ENCODE assay signal across 22 cellular contexts in the genomic region with DNA sequence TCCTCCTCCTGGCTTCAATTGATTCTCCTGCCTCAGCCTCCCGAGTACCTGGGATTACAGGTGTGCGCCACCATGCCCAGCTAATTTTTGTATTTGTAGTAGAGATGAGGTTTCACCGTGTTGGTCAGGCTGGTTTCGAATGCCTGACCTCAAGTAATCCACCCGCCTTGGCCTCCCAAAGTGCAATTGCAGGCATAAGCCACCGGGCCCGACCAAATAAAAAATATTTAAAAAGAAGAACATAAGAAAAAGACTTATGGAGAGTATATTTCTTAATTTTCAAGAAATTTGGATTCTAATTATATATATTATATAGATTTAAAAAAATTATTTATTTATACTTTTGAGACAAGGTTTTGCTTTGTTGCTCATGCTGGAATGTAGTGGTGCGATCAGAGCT. TPM values are rescaled to one million over a fixed set of nuclear protein-coding genes. Genes with fewer than 3 reads are reported as not detected.
DNase-seq lines count a peak whose midpoint lies in the region; ATAC-seq and TF ChIP-seq lines count a peak whose summit lies in the region.
"Had no signal": no experiment of that assay in that cellular context is flagged by ENCODE, and none has a peak within 500 bp of the region (broad histone marks: within the 10 kb centered on the region; RNA-seq: fewer than 3 reads in every experiment).

No MANE protein-coding gene starts in this region.

- ATAC-seq in activated naive CD8-positive, alpha-beta T cell treated with anti-CD3 and anti-CD28 coated beads, Interleukin-2, amount 10 ng/mL, durations not matched to agents 7 days and 5 days (ENCODE audit: low read depth), result no peak
- no peak for ATAC-seq in activated naive CD8-positive, alpha-beta T cell treated with anti-CD3 and anti-CD28 coated beads, Interleukin-2, amount 50 U/mL, for 24 hours
- no peak for ATAC-seq in GM19023 (IDR thresholded peaks at IDR 0.05; ENCODE audit: unreplicated experiment)

- H3K36me3 Mint-ChIP-seq in activated naive CD8-positive, alpha-beta T cell treated with anti-CD3 and anti-CD28 coated beads, Interleukin-2, amount 10 ng/mL, durations not matched to agents 7 days and 5 days, result peaks cover 37% of the 10 kb centered on the region
- H3K36me3 Mint-ChIP-seq in activated naive CD8-positive, alpha-beta T cell treated with anti-CD3 and anti-CD28 coated beads, Interleukin-2, amount 50 U/mL, for 24 hours (ENCODE audit: low read depth), result peaks cover 13% of the 10 kb centered on the region
- H3K36me3 Mint-ChIP-seq in glutamatergic neuron (ENCODE audit: unreplicated experiment), result no peaks in the 10 kb centered on the region
- peaks cover 13% of the 10 kb centered on the region for H3K36me3 Mint-ChIP-seq in T-helper 2 cell treated with Interferon-gamma antibody and Interleukin-4, amounts not matched to agents 5 μg/mL and 100 μg/mL, for 36 hours (ENCODE audit: low read depth)

- H3K9me3 Mint-ChIP-seq in activated naive CD8-positive, alpha-beta T cell treated with anti-CD3 and anti-CD28 coated beads, Interleukin-2, amount 10 ng/mL, durations not matched to agents 7 days and 5 days, result no peaks in the 10 kb centered on the region
- no peaks in the 10 kb centered on the region for H3K9me3 Mint-ChIP-seq in activated naive CD8-positive, alpha-beta T cell treated with anti-CD3 and anti-CD28 coated beads, Interleukin-2, amount 50 U/mL, for 24 hours
- H3K9me3 Mint-ChIP-seq in glutamatergic neuron (ENCODE audit: unreplicated experiment), result no peaks in the 10 kb centered on the region
- no peaks in the 10 kb centered on the region for H3K9me3 Mint-ChIP-seq in T-helper 2 cell treated with Interferon-gamma antibody and Interleukin-4, amounts not matched to agents 5 μg/mL and 100 μg/mL, for 36 hours
- H3K9me3 Mint-ChIP-seq: CD14-positive monocyte; CD4-positive, CD25-positive, alpha-beta regulatory T cell; CD8-positive, alpha-beta memory T cell had no signal

- no peak overlapping the region for H3K27ac Mint-ChIP-seq in activated naive CD8-positive, alpha-beta T cell treated with anti-CD3 and anti-CD28 coated beads, Interleukin-2, amount 10 ng/mL, durations not matched to agents 7 days and 5 days
- no peak overlapping the region for H3K27ac Mint-ChIP-seq in activated naive CD8-positive, alpha-beta T cell treated with anti-CD3 and anti-CD28 coated beads, Interleukin-2, amount 50 U/mL, for 24 hours
- H3K27ac Mint-ChIP-seq in glutamatergic neuron (ENCODE audit: unreplicated experiment), result no peak overlapping the region
- H3K27ac Mint-ChIP-seq in T-helper 2 cell treated with Interferon-gamma antibody and Interleukin-4, amounts not matched to agents 5 μg/mL and 100 μg/mL, for 36 hours, result no peak overlapping the region
- H3K27ac Mint-ChIP-seq: CD8-positive, alpha-beta memory T cell had no signal

- H3K4me1 Mint-ChIP-seq in activated naive CD8-positive, alpha-beta T cell treated with anti-CD3 and anti-CD28 coated beads, Interleukin-2, amount 10 ng/mL, durations not matched to agents 7 days and 5 days, result peaks cover 2% of the 10 kb centered on the region
- H3K4me1 Mint-ChIP-seq in activated naive CD8-positive, alpha-beta T cell treated with anti-CD3 and anti-CD28 coated beads, Interleukin-2, amount 50 U/mL, for 24 hours, result no peaks in the 10 kb centered on the region
- no peaks in the 10 kb centered on the region for H3K4me1 Mint-ChIP-seq in glutamatergic neuron (ENCODE audit: low read depth, unreplicated experiment)
- H3K4me1 Mint-ChIP-seq in T-helper 2 cell treated with Interferon-gamma antibody and Interleukin-4, amounts not matched to agents 5 μg/mL and 100 μg/mL, for 36 hours (ENCODE audit: low read depth), result no peaks in the 10 kb centered on the region

- no peaks in the 10 kb centered on the region for H3K27me3 Mint-ChIP-seq in activated naive CD8-positive, alpha-beta T cell treated with anti-CD3 and anti-CD28 coated beads, Interleukin-2, amount 10 ng/mL, durations not matched to agents 7 days and 5 days
- H3K27me3 Mint-ChIP-seq in activated naive CD8-positive, alpha-beta T cell treated with anti-CD3 and anti-CD28 coated beads, Interleukin-2, amount 50 U/mL, for 24 hours, result no peaks in the 10 kb centered on the region
- H3K27me3 Mint-ChIP-seq in glutamatergic neuron (ENCODE audit: unreplicated experiment), result no peaks in the 10 kb centered on the region
- no peaks in the 10 kb centered on the region for H3K27me3 Mint-ChIP-seq in T-helper 2 cell treated with Interferon-gamma antibody and Interleukin-4, amounts not matched to agents 5 μg/mL and 100 μg/mL, for 36 hours (ENCODE audit: low read depth)
- H3K27me3 Mint-ChIP-seq: CD4-positive, CD25-positive, alpha-beta regulatory T cell; CD8-positive, alpha-beta memory T cell had no signal

- no peak for DNase-seq in activated naive CD8-positive, alpha-beta T cell treated with anti-CD3 and anti-CD28 coated beads, Interleukin-2, amount 10 ng/mL, durations not matched to agents 7 days and 5 days
- no peak for DNase-seq in activated naive CD8-positive, alpha-beta T cell treated with anti-CD3 and anti-CD28 coated beads, Interleukin-2, amount 50 U/mL, for 24 hours
- DNase-seq in ELR (ENCODE audit: low read depth) (peak; percentile 1), glutamatergic neuron (no peak), NCI-H345 treated with DMSO at 0.1 percent for 48 hours (lab: John Stamatoyannopoulos, UW; ENCODE audit: unreplicated experiment) (no peak)
- DNase-seq in T-helper 2 cell treated with Interferon-gamma antibody and Interleukin-4, amounts not matched to agents 5 μg/mL and 100 μg/mL, for 36 hours (ENCODE audit: low spot score), result no peak
- DNase-seq: 8988T; ACHN; BE2C; C1 segment of cervical spinal cord; CD4-positive, CD25-positive, alpha-beta regulatory T cell; CD8-positive, alpha-beta memory T cell; COR-L47; DMS 273 treated with DMSO at 0.1 percent for 48 hours; DMS153; DMS53; DMS79; DND-41; EL; GF-D8 had no signal

- peak; percentile 13 for TF ChIP-seq CTCF in glutamatergic neuron (IDR thresholded peaks at IDR 0.05; ENCODE audit: partially characterized antibody, unreplicated experiment)

- POLR2A ChIA-PET in activated naive CD8-positive, alpha-beta T cell treated with anti-CD3 and anti-CD28 coated beads, Interleukin-2, amount 10 ng/mL, durations not matched to agents 7 days and 5 days (lab: Charles Lee), result no interaction called here

- H3K4me3 Mint-ChIP-seq in activated naive CD8-positive, alpha-beta T cell treated with anti-CD3 and anti-CD28 coated beads, Interleukin-2, amount 10 ng/mL, durations not matched to agents 7 days and 5 days, result peak overlapping the region; percentile 10
- no peak overlapping the region for H3K4me3 Mint-ChIP-seq in activated naive CD8-positive, alpha-beta T cell treated with anti-CD3 and anti-CD28 coated beads, Interleukin-2, amount 50 U/mL, for 24 hours
- H3K4me3 Mint-ChIP-seq in glutamatergic neuron (ENCODE audit: unreplicated experiment), result no peak overlapping the region
- H3K4me3 Mint-ChIP-seq in T-helper 2 cell treated with Interferon-gamma antibody and Interleukin-4, amounts not matched to agents 5 μg/mL and 100 μg/mL, for 36 hours, result no peak overlapping the region
- H3K4me3 Mint-ChIP-seq: CD14-positive monocyte; CD4-positive, CD25-positive, alpha-beta regulatory T cell; CD8-positive, alpha-beta memory T cell had no signal

RNA-seq across cellular contexts. Expression of a gene that starts 29.8 kb away (rescaled TPM):
- 10 to 100 TPM; 31.9 to 33.5 TPM for total RNA-seq in activated naive CD8-positive, alpha-beta T cell treated with anti-CD3 and anti-CD28 coated beads, Interleukin-2, amount 10 ng/mL, durations not matched to agents 7 days and 5 days
- 9.7 TPM for total RNA-seq in glutamatergic neuron (ENCODE audit: unreplicated experiment)
